8 cellular contexts compared by ENCODE assay signal in genomic region chr1:32650752-32651460, GRCh38.
DNase-seq lines count a peak whose midpoint lies in the region; ATAC-seq lines count a peak whose summit lies in the region.

Gene RBBP4 (plus strand): TSS chr1:32651208. CDS start chr1:32651307, 99 bp downstream.

- ATAC-seq in GM19023 (IDR thresholded peaks at IDR 0.05; ENCODE audit: unreplicated experiment) (peak; percentile 83), HG03280 (IDR thresholded peaks at IDR 0.05; ENCODE audit: unreplicated experiment) (peak; percentile 83)

- DNase-seq in AG08396 (ENCODE audit: low spot score) = peak; percentile 99
- peak; percentile 95 for DNase-seq in NCI-H345 treated with DMSO at 0.1 percent for 48 hours (lab: John Stamatoyannopoulos, UW; ENCODE audit: unreplicated experiment)
- DNase-seq in activated CD4-positive, CD25-positive, alpha-beta regulatory T cell (lab: John Stamatoyannopoulos, UW) = peak; percentile 96 to 98 (median 97)
- peak; percentile 98 for DNase-seq in central memory CD4-positive, alpha-beta T cell
- peak; percentile 97 for DNase-seq in iris pigment epithelial cell (ENCODE audit: low read depth)
- DNase-seq in stimulated activated CD4-positive, alpha-beta T cell treated with anti-CD3 and anti-CD28 coated beads, Interleukin-12 subunit alpha, Interleukin-12 subunit beta, amount 100 ng/mL, for 4 hours = peak; percentile 99

Comparison
In these comparisons a context has a peak if more than half of its experiments do, and no peak if none do; other contexts are left out.
1. Peak in every context shown above with its lines: DNase-seq and ATAC-seq.